ENCODE assay signal across 9 cellular contexts in the genomic region with DNA sequence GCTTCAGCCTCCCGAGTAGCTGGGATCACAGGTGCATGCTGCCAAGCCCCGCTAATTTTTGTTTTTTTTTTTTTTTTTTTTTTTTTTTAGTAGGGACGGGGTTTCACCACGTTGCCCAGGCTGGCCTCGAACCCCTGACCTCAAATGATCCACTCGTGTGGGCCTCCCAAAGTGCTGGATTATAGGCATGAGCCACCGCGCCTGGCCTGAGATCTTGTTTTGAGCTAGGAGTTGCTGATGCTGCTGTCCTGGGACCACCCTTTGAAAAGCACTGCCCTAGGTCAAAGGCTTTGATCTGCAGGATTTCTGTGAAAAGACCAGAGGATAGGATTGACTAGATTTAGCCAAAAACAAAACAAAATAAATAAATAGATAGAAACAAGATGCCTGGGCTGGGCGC. TPM values are rescaled to one million over a fixed set of nuclear protein-coding genes. Genes with fewer than 3 reads are reported as not detected.
DNase-seq lines count a peak whose midpoint lies in the region; FAIRE-seq and TF ChIP-seq lines count a peak whose summit lies in the region.
"Had no signal": no experiment of that assay in that cellular context is flagged by ENCODE, and none has a peak within 500 bp of the region (broad histone marks: within the 10 kb centered on the region; RNA-seq: fewer than 3 reads in every experiment).

No MANE protein-coding gene starts in this region.

- H3K36me3 ChIP-seq in OCI-LY3 (replicated peaks; ENCODE audit: low read depth, low read length) (no peaks in the 10 kb centered on the region), keratinocyte (ENCODE audit: control insufficient read depth in 2 of 2, extremely low read depth in 1 of 2, insufficient read depth in 2 of 2, low read length in 2 of 2) (no peaks in the 10 kb centered on the region), suprapubic skin (no peaks in the 10 kb centered on the region), ascending aorta (no peaks in the 10 kb centered on the region), prostate gland (no peaks in the 10 kb centered on the region), neural progenitor cell (no peaks in the 10 kb centered on the region)

- no peak for TF ChIP-seq CTCF in OCI-LY3 (IDR thresholded peaks at IDR 0.05; ENCODE audit: low read depth, low read length)
- no peak for TF ChIP-seq CTCF in keratinocyte (optimal IDR thresholded peaks at IDR 0.05 in 1 of 3, IDR thresholded peaks at IDR 0.05 in 1 of 3, conservative IDR thresholded peaks at IDR 0.05 in 1 of 3; ENCODE audit: extremely low read depth in 1 of 3, insufficient read depth in 2 of 3, low read length in 3 of 3)
- TF ChIP-seq CTCF in suprapubic skin (IDR thresholded peaks at IDR 0.05): no peak
- TF ChIP-seq CTCF in ascending aorta (IDR thresholded peaks at IDR 0.05): no peak
- no peak for TF ChIP-seq CTCF in prostate gland (IDR thresholded peaks at IDR 0.05)
- no peak for TF ChIP-seq CTCF in neural progenitor cell (IDR thresholded peaks at IDR 0.05)

- H3K4me3 ChIP-seq in OCI-LY3 (ENCODE audit: low read length) (peak overlapping the region; percentile 93), keratinocyte (ENCODE audit: control insufficient read depth in 2 of 3, extremely low read depth in 1 of 3, insufficient read depth in 2 of 3, low read depth in 1 of 3, low read length in 3 of 3) (peak overlapping the region in 1 of 3 experiments; percentile 81), suprapubic skin (peak overlapping the region; percentile 86), ascending aorta (peak overlapping the region in 1 of 2 donors; percentile 77), prostate gland (no peak overlapping the region), neural progenitor cell (no peak overlapping the region)

- H2AFZ ChIP-seq in OCI-LY3 (ENCODE audit: low read depth, low read length) (peak overlapping the region; percentile 98), keratinocyte (ENCODE audit: control insufficient read depth, low read length) (no peak overlapping the region), neural progenitor cell (replicated peaks) (no peak overlapping the region)

- H3F3A ChIP-seq in neural progenitor cell (ENCODE audit: low read depth): peaks cover 7% of the 10 kb centered on the region

- no peak for FAIRE-seq in keratinocyte (lab: Jason Lieb, UNC)

- H4K20me1 ChIP-seq in OCI-LY3 (ENCODE audit: insufficient read depth, low read length) (no peaks in the 10 kb centered on the region), keratinocyte (ENCODE audit: control insufficient read depth, extremely low read depth, insufficient read depth, low read length) (no peaks in the 10 kb centered on the region), neural progenitor cell (ENCODE audit: low read depth) (no peaks in the 10 kb centered on the region)

- H3K27me3 Mint-ChIP-seq in activated naive CD4-positive, alpha-beta T cell treated with anti-CD3 and anti-CD28 coated beads, Interleukin-2, amount 50 U/mL, for 24 hours: peaks cover 3% of the 10 kb centered on the region
- H3K27me3 Mint-ChIP-seq in neural progenitor cell (ENCODE audit: insufficient read depth, low read depth): no peaks in the 10 kb centered on the region

- no peak for DNase-seq in activated naive CD4-positive, alpha-beta T cell (lab: John Stamatoyannopoulos, UW)
- DNase-seq in keratinocyte (ENCODE audit: low read depth, low spot score) (no peak), suprapubic skin (ENCODE audit: low spot score in 2 of 2) (no peak), ascending aorta (ENCODE audit: low spot score in 2 of 2) (no peak), prostate gland (ENCODE audit: low spot score) (no peak), neural progenitor cell (ENCODE audit: low spot score) (no peak)

- H3K4me1 ChIP-seq in OCI-LY3 (ENCODE audit: low read length) (peaks cover 6% of the 10 kb centered on the region), keratinocyte (ENCODE audit: control insufficient read depth, extremely low read depth, insufficient read depth, low read length) (peaks cover 14% of the 10 kb centered on the region), suprapubic skin (peaks cover 48% of the 10 kb centered on the region), ascending aorta (peaks cover 3 to 24% of the 10 kb centered on the region in 2 donors), prostate gland (replicated peaks) (peaks cover 3% of the 10 kb centered on the region), neural progenitor cell (peaks cover 7% of the 10 kb centered on the region)

- TF ChIP-seq EP300 in suprapubic skin (IDR thresholded peaks at IDR 0.05): no peak

- no peaks in the 10 kb centered on the region for H3K36me3 Mint-ChIP-seq in activated naive CD4-positive, alpha-beta T cell treated with anti-CD3 and anti-CD28 coated beads, Interleukin-2, amount 50 U/mL, for 24 hours
- no peaks in the 10 kb centered on the region for H3K36me3 Mint-ChIP-seq in neural progenitor cell
- H3K36me3 Mint-ChIP-seq: type B pancreatic cell had no signal

- no peaks in the 10 kb centered on the region for H3K9me3 ChIP-seq in OCI-LY3 (ENCODE audit: insufficient read depth, low read length)
- H3K9me3 ChIP-seq in keratinocyte (ENCODE audit: control insufficient read depth, low read depth, low read length): no peaks in the 10 kb centered on the region
- no peaks in the 10 kb centered on the region for H3K9me3 ChIP-seq in suprapubic skin
- no peaks in the 10 kb centered on the region for H3K9me3 ChIP-seq in ascending aorta
- no peaks in the 10 kb centered on the region for H3K9me3 ChIP-seq in prostate gland
- H3K9me3 ChIP-seq in neural progenitor cell (ENCODE audit: low read depth): no peaks in the 10 kb centered on the region

- H3K4me2 ChIP-seq in OCI-LY3 (ENCODE audit: low read length): peak overlapping the region; percentile 88
- H3K4me2 ChIP-seq in keratinocyte (ENCODE audit: control insufficient read depth, extremely low read depth, insufficient read depth, low read depth, low read length): peak overlapping the region; percentile 98
- H3K4me2 ChIP-seq in neural progenitor cell: no peak overlapping the region

- peaks cover 9% of the 10 kb centered on the region; the same call in 1 of the 2 replicates for H3K27me3 ChIP-seq in OCI-LY3 (ENCODE audit: low read depth, low read length)
- peaks cover 8% of the 10 kb centered on the region for H3K27me3 ChIP-seq in keratinocyte (ENCODE audit: control insufficient read depth, extremely low read depth, insufficient read depth, low read length)
- no peaks in the 10 kb centered on the region for H3K27me3 ChIP-seq in suprapubic skin
- no peaks in the 10 kb centered on the region for H3K27me3 ChIP-seq in ascending aorta
- H3K27me3 ChIP-seq in prostate gland (replicated peaks; ENCODE audit: insufficient read depth): no peaks in the 10 kb centered on the region
- no peaks in the 10 kb centered on the region for H3K27me3 ChIP-seq in neural progenitor cell

- H3K4me3 Mint-ChIP-seq in activated naive CD4-positive, alpha-beta T cell treated with anti-CD3 and anti-CD28 coated beads, Interleukin-2, amount 50 U/mL, for 24 hours: peak overlapping the region; percentile 98
- H3K4me3 Mint-ChIP-seq in neural progenitor cell: no peak overlapping the region

- peak overlapping the region; percentile 81 for H3K9ac ChIP-seq in OCI-LY3 (ENCODE audit: low read length)
- no peak overlapping the region for H3K9ac ChIP-seq in keratinocyte (ENCODE audit: control insufficient read depth, extremely low read depth, insufficient read depth, low read length)
- no peak overlapping the region for H3K9ac ChIP-seq in neural progenitor cell

- TF ChIP-seq POLR2A in suprapubic skin (IDR thresholded peaks at IDR 0.05): no peak
- no peak for TF ChIP-seq POLR2A in prostate gland (IDR thresholded peaks at IDR 0.05)

- intact Hi-C loops in ascending aorta (cut with DNase I) (loop anchor here (2.0 to 10.0 kb wide), 5 partner anchors 100 to 1782 kb away; partner anchors contain the start of genes CDC42EP4, COG1, FDXR and SDK2), prostate gland (cut with DNase I) (loop anchor here (5.0 kb wide), 1 partner anchor 111 kb away; no protein-coding TSS in a partner anchor)

- dilution Hi-C loops in keratinocyte (cut with MboI; ENCODE audit: extremely low pct_ligation_motif_present, low sequenced_read_pairs): no loop called here

- H3K79me2 ChIP-seq in OCI-LY3 (ENCODE audit: low read length) (peaks cover 19% of the 10 kb centered on the region), keratinocyte (ENCODE audit: control insufficient read depth, insufficient read depth, low read length) (no peaks in the 10 kb centered on the region), neural progenitor cell (ENCODE audit: low read depth) (no peaks in the 10 kb centered on the region)

- peaks cover 30% of the 10 kb centered on the region for H3K4me1 Mint-ChIP-seq in activated naive CD4-positive, alpha-beta T cell treated with anti-CD3 and anti-CD28 coated beads, Interleukin-2, amount 50 U/mL, for 24 hours
- peaks cover 13% of the 10 kb centered on the region for H3K4me1 Mint-ChIP-seq in neural progenitor cell

- H3K9me1 ChIP-seq in keratinocyte (ENCODE audit: control insufficient read depth, extremely low read depth, insufficient read depth, low read length): no peaks in the 10 kb centered on the region

- 63% methylated on average over 9 of the region's 9 CpGs for WGBS in suprapubic skin
- 79% methylated on average over 9 of the region's 9 CpGs for WGBS in prostate gland

- H3K27ac Mint-ChIP-seq in activated naive CD4-positive, alpha-beta T cell treated with anti-CD3 and anti-CD28 coated beads, Interleukin-2, amount 50 U/mL, for 24 hours: no peak overlapping the region
- H3K27ac Mint-ChIP-seq in neural progenitor cell: no peak overlapping the region

- H3K9me3 Mint-ChIP-seq in activated naive CD4-positive, alpha-beta T cell treated with anti-CD3 and anti-CD28 coated beads, Interleukin-2, amount 50 U/mL, for 24 hours: no peaks in the 10 kb centered on the region
- no peaks in the 10 kb centered on the region for H3K9me3 Mint-ChIP-seq in neural progenitor cell
- H3K9me3 Mint-ChIP-seq: type B pancreatic cell had no signal

- H3K27ac ChIP-seq in OCI-LY3 (ENCODE audit: low read length) (no peak overlapping the region), keratinocyte (ENCODE audit: control insufficient read depth, insufficient read depth, low read length) (no peak overlapping the region), suprapubic skin (no peak overlapping the region), ascending aorta (peak overlapping the region in 1 of 2 donors; percentile 66), prostate gland (no peak overlapping the region), neural progenitor cell (no peak overlapping the region)

RNA-seq across cellular contexts. Expression of gene SLC39A11, which starts 0.8 kb away (rescaled TPM):
- polyA plus RNA-seq in keratinocyte: 11.5 to 19.3 TPM (median 12.6 TPM) in 3 replicates
- 23.3 TPM for polyA plus RNA-seq in keratinocyte (2011; ENCODE audit: low read depth)
- 11.9 and 12.6 TPM in 2 replicates for polyA plus RNA-seq in keratinocyte (2011; cell fraction: cytosol; rRNA removed)
- polyA plus RNA-seq in keratinocyte (2011; cell fraction: nucleus; rRNA removed): 27.4 and 31.4 TPM in 2 replicates
- polyA plus RNA-seq in keratinocyte (2012; ENCODE audit: low replicate concordance): 13.9 and 28.2 TPM in 2 replicates
- polyA minus RNA-seq in keratinocyte: 24.0 to 38.8 TPM (median 28.3 TPM) in 3 replicates
- polyA minus RNA-seq in keratinocyte (2011; cell fraction: cytosol; rRNA and poly(A)+ RNA removed): 29.4 TPM
- polyA minus RNA-seq in keratinocyte (2011; cell fraction: nucleus; rRNA and poly(A)+ RNA removed): 21.1 and 43.2 TPM in 2 replicates
- total RNA-seq in suprapubic skin (10 to 100 TPM; 45.2 to 59.5 (median 49.2) TPM), ascending aorta (4.9 TPM), prostate gland (10 to 100 TPM; 15.1 to 29.7 TPM), neural progenitor cell (ENCODE audit: low replicate concordance) (5.5 and 8.2 TPM in 2 replicates)

Comparison
In these comparisons a context has a peak if more than half of its experiments do, and no peak if none do; other contexts are left out.
1. H3K4me3 ChIP-seq: peak in OCI-LY3 (single experiment) and suprapubic skin (single experiment); none in prostate gland (0 of 2) and neural progenitor cell (single experiment).